ENCODE assay signal across 8 cellular contexts in the genomic region with DNA sequence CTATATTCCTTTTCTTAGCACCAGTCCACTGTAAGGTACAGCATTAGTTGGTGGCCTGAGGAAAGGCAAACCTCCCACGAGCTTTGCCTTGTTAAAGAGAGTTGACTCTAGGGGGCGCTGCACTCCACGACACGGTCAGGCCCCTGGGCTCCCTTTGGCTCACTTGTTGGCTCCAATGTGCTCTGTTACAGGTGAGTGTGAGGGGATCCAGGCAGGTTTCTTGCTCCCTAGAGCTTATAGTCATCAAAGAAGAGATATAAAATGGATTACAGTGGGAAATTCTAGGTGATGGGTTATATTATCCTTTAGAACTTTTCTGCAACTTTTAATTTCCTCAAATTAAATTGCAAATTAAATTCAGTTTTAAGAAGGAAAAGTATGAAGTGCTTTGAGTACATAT. TPM values are rescaled to one million over a fixed set of nuclear protein-coding genes. Genes with fewer than 3 reads are reported as not detected.
A peak's percentile ranks its signal among the peaks of the same experiment; 100 is the strongest.
DNase-seq lines count a peak whose midpoint lies in the region; ATAC-seq and TF ChIP-seq lines count a peak whose summit lies in the region.

No MANE protein-coding gene starts in this region.

- peaks cover 8 to 14% (median 10%) of the 10 kb centered on the region in 7 donors for H3K4me1 Mint-ChIP-seq in naive thymus-derived CD4-positive, alpha-beta T cell
- peaks cover 4% of the 10 kb centered on the region for H3K4me1 Mint-ChIP-seq in stimulated activated effector memory CD8-positive, alpha-beta T cell treated with anti-CD3 and anti-CD28 coated beads, Interleukin-12 subunit alpha, Interleukin-12 subunit beta, amount 100 ng/mL, for 72 hours

- no peak overlapping the region for H3K4me2 ChIP-seq in OCI-LY1 (ENCODE audit: low read length)

- H3K4me3 Mint-ChIP-seq in naive thymus-derived CD4-positive, alpha-beta T cell: peak overlapping the region in 1 of 10 donors; percentile 48
- no peak overlapping the region for H3K4me3 Mint-ChIP-seq in stimulated activated effector memory CD8-positive, alpha-beta T cell treated with anti-CD3 and anti-CD28 coated beads, Interleukin-12 subunit alpha, Interleukin-12 subunit beta, amount 100 ng/mL, for 72 hours

- peaks cover 35% of the 10 kb centered on the region for H3K4me1 ChIP-seq in OCI-LY1 (ENCODE audit: insufficient read depth, low read length, severe bottlenecking)
- H3K4me1 ChIP-seq in naive thymus-derived CD4-positive, alpha-beta T cell (ENCODE audit: control insufficient read depth in 2 of 2, insufficient read depth in 2 of 2, low read length in 2 of 2): peaks cover 0 to 1% of the 10 kb centered on the region in 2 donors

- H3K36me3 Mint-ChIP-seq in naive thymus-derived CD4-positive, alpha-beta T cell: no peaks in the 10 kb centered on the region
- H3K36me3 Mint-ChIP-seq in stimulated activated effector memory CD8-positive, alpha-beta T cell treated with anti-CD3 and anti-CD28 coated beads, Interleukin-12 subunit alpha, Interleukin-12 subunit beta, amount 100 ng/mL, for 72 hours: no peaks in the 10 kb centered on the region

- POLR2A ChIA-PET in naive thymus-derived CD4-positive, alpha-beta T cell (lab: Charles Lee): interaction anchor here (0.6 to 1.9 kb wide), 3 partner anchors 29 to 429 kb away, joined by 3 to 6 read pairs (median 3); no protein-coding TSS in a partner anchor

- peak; percentile 76 for DNase-seq in Daoy (ENCODE audit: low read depth)
- DNase-seq in activated T-cell treated with anti-CD3 and anti-CD28 coated beads for 1 hour (ENCODE audit: low read depth): peak; percentile 82
- DNase-seq in naive thymus-derived CD4-positive, alpha-beta T cell: peak; percentile 53 to 79 (median 73)
- peak; percentile 80 to 89 for DNase-seq in stimulated activated effector memory CD8-positive, alpha-beta T cell treated with anti-CD3 and anti-CD28 coated beads, Interleukin-12 subunit alpha, Interleukin-12 subunit beta, amount 100 ng/mL, for 72 hours (ENCODE audit: low spot score in 2 of 2)

- H3K4me3 ChIP-seq in OCI-LY1 (ENCODE audit: low read depth, low read length, poor library complexity, severe bottlenecking): no peak overlapping the region
- no peak overlapping the region for H3K4me3 ChIP-seq in naive thymus-derived CD4-positive, alpha-beta T cell (ENCODE audit: low read length)

- no peaks in the 10 kb centered on the region for H3K9me3 ChIP-seq in OCI-LY1 (ENCODE audit: low read length)
- H3K9me3 ChIP-seq in naive thymus-derived CD4-positive, alpha-beta T cell (ENCODE audit: control insufficient read depth in 2 of 3, low read length in 3 of 3): no peaks in the 10 kb centered on the region

- no peak overlapping the region for H3K9ac ChIP-seq in OCI-LY1 (ENCODE audit: low read length)

- no peaks in the 10 kb centered on the region for H3K27me3 ChIP-seq in OCI-LY1 (ENCODE audit: insufficient read depth, low read length)
- H3K27me3 ChIP-seq in naive thymus-derived CD4-positive, alpha-beta T cell (ENCODE audit: control insufficient read depth in 2 of 2, insufficient read depth in 2 of 2, low read length in 2 of 2): no peaks in the 10 kb centered on the region

- H3K9me3 Mint-ChIP-seq in naive thymus-derived CD4-positive, alpha-beta T cell: no peaks in the 10 kb centered on the region
- no peaks in the 10 kb centered on the region for H3K9me3 Mint-ChIP-seq in stimulated activated effector memory CD8-positive, alpha-beta T cell treated with anti-CD3 and anti-CD28 coated beads, Interleukin-12 subunit alpha, Interleukin-12 subunit beta, amount 100 ng/mL, for 72 hours

- TF ChIP-seq RAD21 in Ishikawa (IDR thresholded peaks at IDR 0.05; ENCODE audit: low read depth): peak; percentile 97

- H3K27ac Mint-ChIP-seq in naive thymus-derived CD4-positive, alpha-beta T cell: peak overlapping the region in 8 of 9 donors; percentile 27 to 83 (median 70)
- no peak overlapping the region for H3K27ac Mint-ChIP-seq in stimulated activated effector memory CD8-positive, alpha-beta T cell treated with anti-CD3 and anti-CD28 coated beads, Interleukin-12 subunit alpha, Interleukin-12 subunit beta, amount 100 ng/mL, for 72 hours

- no peaks in the 10 kb centered on the region for H3K36me3 ChIP-seq in OCI-LY1 (ENCODE audit: insufficient read depth, low read length)
- H3K36me3 ChIP-seq in naive thymus-derived CD4-positive, alpha-beta T cell (ENCODE audit: control insufficient read depth in 2 of 3, insufficient read depth in 3 of 3, low read length in 3 of 3): peaks cover 0 to 4% (median 0%) of the 10 kb centered on the region in 3 experiments

- 0 out of 2 replicates have a peak, but pooled peaks cover 7% of the 10 kb centered on the region for H3F3A ChIP-seq in OCI-LY1 (ENCODE audit: insufficient read depth, low read length)

- TF ChIP-seq CTCF in OCI-LY1 (IDR thresholded peaks at IDR 0.05; ENCODE audit: low read length): peak; percentile 91

- H2AFZ ChIP-seq in OCI-LY1 (ENCODE audit: low read length): no peak overlapping the region

- H3K9me2 ChIP-seq in OCI-LY1 (ENCODE audit: low read depth, low read length): no peaks in the 10 kb centered on the region

- ATAC-seq in esophagus mucosa (peak; percentile 61), HG02610 (IDR thresholded peaks at IDR 0.05; ENCODE audit: unreplicated experiment) (no peak)
- peak; percentile 44 for ATAC-seq in naive thymus-derived CD4-positive, alpha-beta T cell
- ATAC-seq in stimulated activated effector memory CD8-positive, alpha-beta T cell treated with anti-CD3 and anti-CD28 coated beads, Interleukin-12 subunit alpha, Interleukin-12 subunit beta, amount 100 ng/mL, for 72 hours: peak; percentile 42

- H3K79me2 ChIP-seq in OCI-LY1 (ENCODE audit: insufficient read depth, low read length): peaks cover 5% of the 10 kb centered on the region

- intact Hi-C loops in naive thymus-derived CD4-positive, alpha-beta T cell (cut with micrococcal nuclease): loop anchor here (1.0 to 10.0 kb wide), 11 partner anchors 193 to 732 kb away; a partner anchor contains a TSS

- CTCF ChIA-PET in naive thymus-derived CD4-positive, alpha-beta T cell (lab: Charles Lee): interaction anchor here (0.6 to 1.7 kb wide), 11 partner anchors 50 to 458 kb away, joined by 3 to 7 read pairs (median 3); no protein-coding TSS in a partner anchor

- peaks cover 0 to 2% (median 0%) of the 10 kb centered on the region in 5 donors for H3K27me3 Mint-ChIP-seq in naive thymus-derived CD4-positive, alpha-beta T cell

- H3K27ac ChIP-seq in OCI-LY1 (ENCODE audit: low read depth, low read length, poor library complexity, severe bottlenecking): peak overlapping the region; percentile 84
- no peak overlapping the region for H3K27ac ChIP-seq in naive thymus-derived CD4-positive, alpha-beta T cell (ENCODE audit: low read depth, low read length)

- TF ChIP-seq EP300 in Ishikawa (IDR thresholded peaks at IDR 0.05; ENCODE audit: borderline replicate concordance): no peak

- H4K20me1 ChIP-seq in OCI-LY1 (ENCODE audit: insufficient read depth, low read length): no peaks in the 10 kb centered on the region

TF ChIP-seq in Ishikawa, 13 proteins besides CTCF, POLR2A, EP300 and RAD21 (continues in another document):
- TF ChIP-seq FOXM1 (IDR thresholded peaks at IDR 0.05; ENCODE audit: borderline replicate concordance, low read depth) (no peak), CEBPB (IDR thresholded peaks at IDR 0.05) (no peak), TAF1 (IDR thresholded peaks at IDR 0.05; ENCODE audit: low read depth) (no peak), ZBTB7A (IDR thresholded peaks at IDR 0.05; ENCODE audit: low read depth) (no peak), CREB1 (IDR thresholded peaks at IDR 0.05; ENCODE audit: low read depth) (no peak), TEAD4 (IDR thresholded peaks at IDR 0.05) (no peak), YY1 (IDR thresholded peaks at IDR 0.05; ENCODE audit: low read depth) (no peak), NFIC (IDR thresholded peaks at IDR 0.05) (no peak), EGR1 (IDR thresholded peaks at IDR 0.05) (no peak), TCF12 (IDR thresholded peaks at IDR 0.05; ENCODE audit: low read depth) (no peak)
- TF ChIP-seq, protein P1, sequence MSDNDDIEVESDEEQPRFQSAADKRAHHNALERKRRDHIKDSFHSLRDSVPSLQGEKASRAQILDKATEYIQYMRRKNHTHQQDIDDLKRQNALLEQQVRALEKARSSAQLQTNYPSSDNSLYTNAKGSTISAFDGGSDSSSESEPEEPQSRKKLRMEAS (IDR thresholded peaks at IDR 0.05): no peak
- TF ChIP-seq, protein P2, sequence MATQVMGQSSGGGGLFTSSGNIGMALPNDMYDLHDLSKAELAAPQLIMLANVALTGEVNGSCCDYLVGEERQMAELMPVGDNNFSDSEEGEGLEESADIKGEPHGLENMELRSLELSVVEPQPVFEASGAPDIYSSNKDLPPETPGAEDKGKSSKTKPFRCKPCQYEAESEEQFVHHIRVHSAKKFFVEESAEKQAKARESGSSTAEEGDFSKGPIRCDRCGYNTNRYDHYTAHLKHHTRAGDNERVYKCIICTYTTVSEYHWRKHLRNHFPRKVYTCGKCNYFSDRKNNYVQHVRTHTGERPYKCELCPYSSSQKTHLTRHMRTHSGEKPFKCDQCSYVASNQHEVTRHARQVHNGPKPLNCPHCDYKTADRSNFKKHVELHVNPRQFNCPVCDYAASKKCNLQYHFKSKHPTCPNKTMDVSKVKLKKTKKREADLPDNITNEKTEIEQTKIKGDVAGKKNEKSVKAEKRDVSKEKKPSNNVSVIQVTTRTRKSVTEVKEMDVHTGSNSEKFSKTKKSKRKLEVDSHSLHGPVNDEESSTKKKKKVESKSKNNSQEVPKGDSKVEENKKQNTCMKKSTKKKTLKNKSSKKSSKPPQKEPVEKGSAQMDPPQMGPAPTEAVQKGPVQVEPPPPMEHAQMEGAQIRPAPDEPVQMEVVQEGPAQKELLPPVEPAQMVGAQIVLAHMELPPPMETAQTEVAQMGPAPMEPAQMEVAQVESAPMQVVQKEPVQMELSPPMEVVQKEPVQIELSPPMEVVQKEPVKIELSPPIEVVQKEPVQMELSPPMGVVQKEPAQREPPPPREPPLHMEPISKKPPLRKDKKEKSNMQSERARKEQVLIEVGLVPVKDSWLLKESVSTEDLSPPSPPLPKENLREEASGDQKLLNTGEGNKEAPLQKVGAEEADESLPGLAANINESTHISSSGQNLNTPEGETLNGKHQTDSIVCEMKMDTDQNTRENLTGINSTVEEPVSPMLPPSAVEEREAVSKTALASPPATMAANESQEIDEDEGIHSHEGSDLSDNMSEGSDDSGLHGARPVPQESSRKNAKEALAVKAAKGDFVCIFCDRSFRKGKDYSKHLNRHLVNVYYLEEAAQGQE (IDR thresholded peaks at IDR 0.05; ENCODE audit: low read depth): no peak

RNA-seq across cellular contexts. Expression of a gene that starts 3.7 kb away (rescaled TPM):
- not detected in 2 replicates for total RNA-seq in Daoy (2014; rRNA removed; shearing (Covaris generic))
- not detected for total RNA-seq in esophagus mucosa
- total RNA-seq in naive thymus-derived CD4-positive, alpha-beta T cell: not detected
- not detected for polyA plus RNA-seq in naive thymus-derived CD4-positive, alpha-beta T cell

RNA-seq across cellular contexts. Expression of a gene that starts 4.3 kb away (rescaled TPM):
- total RNA-seq in Daoy (2014; rRNA removed; shearing (Covaris generic)): 6.0 and 13.4 TPM in 2 replicates
- 15.0 TPM for total RNA-seq in esophagus mucosa
- total RNA-seq in naive thymus-derived CD4-positive, alpha-beta T cell: 10 to 100 TPM; 17.4 to 38.7 (median 34.8) TPM
- 1 to 10 TPM in 1 of 2 donors, under 1 TPM in 1; 0.91 to 2.5 TPM for polyA plus RNA-seq in naive thymus-derived CD4-positive, alpha-beta T cell
